Comparison of ENCODE assay signal across 10 cellular contexts in genomic region chr2:241739651-241740050, GRCh38. TPM values are rescaled to one million over a fixed set of nuclear protein-coding genes. Genes with fewer than 3 reads are reported as not detected.
DNase-seq lines count a peak whose midpoint lies in the region; ATAC-seq lines count a peak whose summit lies in the region.
"Had no signal": no experiment of that assay in that cellular context is flagged by ENCODE, and none has a peak within 500 bp of the region (broad histone marks: within the 10 kb centered on the region; RNA-seq: fewer than 3 reads in every experiment).

No MANE protein-coding gene starts in this region.

- no peaks in the 10 kb centered on the region for H3K9me3 Mint-ChIP-seq in CD8-positive, alpha-beta memory T cell
- no peaks in the 10 kb centered on the region for H3K9me3 Mint-ChIP-seq in activated naive CD8-positive, alpha-beta T cell treated with anti-CD3 and anti-CD28 coated beads, Interleukin-2, amount 10 ng/mL, durations not matched to agents 7 days and 5 days
- H3K9me3 Mint-ChIP-seq: WTC11 had no signal

- no peak overlapping the region for H3K4me3 ChIP-seq in CD8-positive, alpha-beta memory T cell (ENCODE audit: low read length)

- no peak for DNase-seq in CD8-positive, alpha-beta memory T cell
- DNase-seq in T1000 (lab: John Stamatoyannopoulos, UW) (peak; percentile 9), iPS-NIHi11 (ENCODE audit: low spot score) (no peak), GM03348 (ENCODE audit: low spot score) (no peak)
- no peak for DNase-seq in activated naive CD8-positive, alpha-beta T cell treated with anti-CD3 and anti-CD28 coated beads, Interleukin-2, amount 10 ng/mL, durations not matched to agents 7 days and 5 days
- DNase-seq in stimulated activated CD4-positive, alpha-beta T cell treated with anti-CD3 and anti-CD28 coated beads, Interleukin-12 subunit alpha, Interleukin-12 subunit beta, amount 100 ng/mL, for 4 hours = peak; percentile 51
- DNase-seq: erythroblast had no signal

- no peak for ATAC-seq in activated naive CD8-positive, alpha-beta T cell treated with anti-CD3 and anti-CD28 coated beads, Interleukin-2, amount 10 ng/mL, durations not matched to agents 7 days and 5 days (ENCODE audit: low read depth)
- no peak for ATAC-seq in HG03378 (IDR thresholded peaks at IDR 0.05; ENCODE audit: unreplicated experiment)
- no peak for ATAC-seq in HG03442 (IDR thresholded peaks at IDR 0.05; ENCODE audit: unreplicated experiment)
- ATAC-seq: WTC11 had no signal

- H3K36me3 ChIP-seq in CD8-positive, alpha-beta memory T cell (ENCODE audit: insufficient read depth, low read length) = no peaks in the 10 kb centered on the region

- POLR2A ChIA-PET in CD8-positive, alpha-beta memory T cell (lab: Charles Lee) = interaction anchor here (1.0 to 2.5 kb wide), 2 partner anchors 23 to 140 kb away, joined by 3 to 11 read pairs; no protein-coding TSS in a partner anchor
- POLR2A ChIA-PET in activated naive CD8-positive, alpha-beta T cell treated with anti-CD3 and anti-CD28 coated beads, Interleukin-2, amount 10 ng/mL, durations not matched to agents 7 days and 5 days (lab: Charles Lee) = interaction anchor here (0.7 to 1.6 kb wide), 3 partner anchors 64 to 128 kb away, joined by 3 to 4 read pairs (median 3); no protein-coding TSS in a partner anchor

- H3K36me3 Mint-ChIP-seq in CD8-positive, alpha-beta memory T cell = peaks cover 0 to 22% (median 0%) of the 10 kb centered on the region in 3 donors
- H3K36me3 Mint-ChIP-seq in activated naive CD8-positive, alpha-beta T cell treated with anti-CD3 and anti-CD28 coated beads, Interleukin-2, amount 10 ng/mL, durations not matched to agents 7 days and 5 days = peaks cover 9% of the 10 kb centered on the region
- H3K36me3 Mint-ChIP-seq: WTC11 had no signal

- H3K27me3 Mint-ChIP-seq in CD8-positive, alpha-beta memory T cell = no peaks in the 10 kb centered on the region
- no peaks in the 10 kb centered on the region for H3K27me3 Mint-ChIP-seq in activated naive CD8-positive, alpha-beta T cell treated with anti-CD3 and anti-CD28 coated beads, Interleukin-2, amount 10 ng/mL, durations not matched to agents 7 days and 5 days

- peak overlapping the region in 6 of 7 donors; percentile 33 to 78 (median 42) for H3K4me3 Mint-ChIP-seq in CD8-positive, alpha-beta memory T cell
- H3K4me3 Mint-ChIP-seq in activated naive CD8-positive, alpha-beta T cell treated with anti-CD3 and anti-CD28 coated beads, Interleukin-2, amount 10 ng/mL, durations not matched to agents 7 days and 5 days = peak overlapping the region; percentile 47
- H3K4me3 Mint-ChIP-seq: WTC11 had no signal

- no peaks in the 10 kb centered on the region for H3K27me3 ChIP-seq in CD8-positive, alpha-beta memory T cell (ENCODE audit: insufficient read depth, low read length, poor library complexity, severe bottlenecking)

- H3K4me1 ChIP-seq in CD8-positive, alpha-beta memory T cell (ENCODE audit: insufficient read depth, low read length) = peaks cover 26% of the 10 kb centered on the region

- no peak overlapping the region for H3K27ac ChIP-seq in CD8-positive, alpha-beta memory T cell (ENCODE audit: low read depth, low read length)

- H3K4me1 Mint-ChIP-seq in CD8-positive, alpha-beta memory T cell = peaks cover 33 to 50% (median 38%) of the 10 kb centered on the region in 3 donors
- peaks cover 30% of the 10 kb centered on the region for H3K4me1 Mint-ChIP-seq in activated naive CD8-positive, alpha-beta T cell treated with anti-CD3 and anti-CD28 coated beads, Interleukin-2, amount 10 ng/mL, durations not matched to agents 7 days and 5 days
- H3K4me1 Mint-ChIP-seq: WTC11 had no signal

- H3K9me3 ChIP-seq in CD8-positive, alpha-beta memory T cell (ENCODE audit: low read length) = no peaks in the 10 kb centered on the region

- peak overlapping the region in 7 of 8 donors; percentile 28 to 97 (median 76) for H3K27ac Mint-ChIP-seq in CD8-positive, alpha-beta memory T cell
- H3K27ac Mint-ChIP-seq in activated naive CD8-positive, alpha-beta T cell treated with anti-CD3 and anti-CD28 coated beads, Interleukin-2, amount 10 ng/mL, durations not matched to agents 7 days and 5 days = peak overlapping the region; percentile 58
- H3K27ac Mint-ChIP-seq: WTC11 had no signal

- CTCF ChIA-PET in CD8-positive, alpha-beta memory T cell (lab: Charles Lee) = interaction anchor here (1.0 to 1.5 kb wide), 5 partner anchors 24 to 139 kb away, joined by 3 to 7 read pairs (median 3); partner anchors contain the start of gene ING5

RNA-seq across cellular contexts. Expression of gene D2HGDH, which starts 5.2 kb away (rescaled TPM):
- total RNA-seq in CD8-positive, alpha-beta memory T cell = 10 to 100 TPM; 22.9 to 23.4 TPM
- 5.7 TPM for polyA plus RNA-seq in CD8-positive, alpha-beta memory T cell
- total RNA-seq in activated naive CD8-positive, alpha-beta T cell treated with anti-CD3 and anti-CD28 coated beads, Interleukin-2, amount 10 ng/mL, durations not matched to agents 7 days and 5 days = 10 to 100 TPM; 44.2 to 46.2 TPM

RNA-seq across cellular contexts. Expression of gene GAL3ST2, which starts 37.0 kb away (rescaled TPM):
- total RNA-seq in CD8-positive, alpha-beta memory T cell = under 1 TPM in 1 of 2 experiments, not detected in 1; 0.16 TPM
- polyA plus RNA-seq in CD8-positive, alpha-beta memory T cell = not detected
- total RNA-seq in activated naive CD8-positive, alpha-beta T cell treated with anti-CD3 and anti-CD28 coated beads, Interleukin-2, amount 10 ng/mL, durations not matched to agents 7 days and 5 days = under 1 TPM; 0.22 to 0.43 TPM

RNA-seq across cellular contexts. Expression of gene ING5, which starts 37.8 kb away (rescaled TPM):
- total RNA-seq in CD8-positive, alpha-beta memory T cell = 10 to 100 TPM; 44.4 to 48.4 TPM
- 19.5 TPM for polyA plus RNA-seq in CD8-positive, alpha-beta memory T cell
- 10 to 100 TPM; 52.1 to 54.3 TPM for total RNA-seq in activated naive CD8-positive, alpha-beta T cell treated with anti-CD3 and anti-CD28 coated beads, Interleukin-2, amount 10 ng/mL, durations not matched to agents 7 days and 5 days

RNA-seq across cellular contexts. Expression of gene DTYMK, which starts 53.0 kb away (rescaled TPM):
- total RNA-seq in CD8-positive, alpha-beta memory T cell = 100 to 1,000 TPM; 131 to 134 TPM
- polyA plus RNA-seq in CD8-positive, alpha-beta memory T cell = 41.1 TPM
- 10 to 100 TPM; 56.5 to 67.9 TPM for total RNA-seq in activated naive CD8-positive, alpha-beta T cell treated with anti-CD3 and anti-CD28 coated beads, Interleukin-2, amount 10 ng/mL, durations not matched to agents 7 days and 5 days

Comparison
In these comparisons a context has a peak if more than half of its experiments do, and no peak if none do; other contexts are left out.
1. DNase-seq: peak in T1000 (single experiment) and stimulated activated CD4-positive, alpha-beta T cell treated with anti-CD3 and anti-CD28 coated beads, Interleukin-12 subunit alpha, Interleukin-12 subunit beta, amount 100 ng/mL, for 4 hours (single experiment); none in CD8-positive, alpha-beta memory T cell (0 of 5), activated naive CD8-positive, alpha-beta T cell treated with anti-CD3 and anti-CD28 coated beads, Interleukin-2, amount 10 ng/mL, durations not matched to agents 7 days and 5 days (single experiment), iPS-NIHi11 (single experiment) and GM03348 (single experiment).